In genomic region chr2:231604101-231604684, GRCh38 we compare ENCODE assay signal across 9 cellular contexts. TPM values are rescaled to one million over a fixed set of nuclear protein-coding genes. Genes with fewer than 3 reads are reported as not detected.
A peak's percentile ranks its signal among the peaks of the same experiment; 100 is the strongest.
DNase-seq lines count a peak whose midpoint lies in the region; ATAC-seq and TF ChIP-seq lines count a peak whose summit lies in the region.
"Had no signal": no experiment of that assay in that cellular context is flagged by ENCODE, and none has a peak within 500 bp of the region (broad histone marks: within the 10 kb centered on the region; RNA-seq: fewer than 3 reads in every experiment).

No MANE protein-coding gene starts in this region.

- H3K9me3 ChIP-seq in thoracic aorta, result no peaks in the 10 kb centered on the region

- peaks cover 12 to 49% of the 10 kb centered on the region in 2 donors for H3K4me1 ChIP-seq in thoracic aorta (ENCODE audit: control insufficient read depth in 1 of 2, low read depth in 2 of 2)

- CTCF ChIA-PET in RWPE1 (lab: Yijun Ruan, JAX), result interaction anchor here (0.6 kb wide), 1 partner anchor 34 kb away, joined by 4 read pairs; no protein-coding TSS in a partner anchor

- H3K36me3 ChIP-seq in thoracic aorta, result no peaks in the 10 kb centered on the region

- ATAC-seq in GM18868 (IDR thresholded peaks at IDR 0.05; ENCODE audit: unreplicated experiment) (peak; percentile 39), HG03066 (IDR thresholded peaks at IDR 0.05; ENCODE audit: low read depth, unreplicated experiment) (peak; percentile 32), memory B cell (ENCODE audit: low read depth) (peak; percentile 12), thoracic aorta (ENCODE audit: insufficient number of reproducible peaks, low FRiP score, low read depth) (no peak)

- no peaks in the 10 kb centered on the region for H3K27me3 Mint-ChIP-seq in memory B cell

- H3K9me3 Mint-ChIP-seq in memory B cell, result no peaks in the 10 kb centered on the region

- no peak for DNase-seq in AG10803 (ENCODE audit: low read depth)
- DNase-seq in RWPE1 (ENCODE audit: low spot score), result peak; percentile 36
- peak; percentile 56 to 90 (median 86) for DNase-seq in dorsolateral prefrontal cortex
- peak; percentile 68 to 77 for DNase-seq in memory B cell (ENCODE audit: low spot score in 2 of 2)
- DNase-seq in thoracic aorta (ENCODE audit: low spot score), result no peak
- DNase-seq in OCI-M2 (lab: John Stamatoyannopoulos, UW; ENCODE audit: unreplicated experiment), result no peak

- H3K4me1 Mint-ChIP-seq in memory B cell, result peaks cover 15% of the 10 kb centered on the region

- no peaks in the 10 kb centered on the region for H3K36me3 Mint-ChIP-seq in memory B cell

- intact Hi-C loops in dorsolateral prefrontal cortex (cut with DNase I), result loop anchor here (1.0 to 5.0 kb wide), 3 partner anchors 59 to 104 kb away; partner anchors contain the start of gene PTMA (in 2 of the 2)

- peak overlapping the region; percentile 82 for H3K4me3 Mint-ChIP-seq in memory B cell

- peak overlapping the region; percentile 97 for H3K27ac Mint-ChIP-seq in memory B cell

- H3K27me3 ChIP-seq in dorsolateral prefrontal cortex (no peaks in the 10 kb centered on the region), thoracic aorta (replicated peaks; ENCODE audit: insufficient read depth) (no peaks in the 10 kb centered on the region)

- H3K27ac ChIP-seq in RWPE1, result peak overlapping the region; percentile 91
- peak overlapping the region; percentile 96 to 100 (median 100) for H3K27ac ChIP-seq in dorsolateral prefrontal cortex
- H3K27ac ChIP-seq in thoracic aorta, result peak overlapping the region; percentile 92 to 99

- H3K4me3 ChIP-seq in AG10803 (ENCODE audit: low read length), result peak overlapping the region; percentile 66
- peak overlapping the region; percentile 37 to 71 (median 59) for H3K4me3 ChIP-seq in dorsolateral prefrontal cortex
- H3K4me3 ChIP-seq in thoracic aorta, result peak overlapping the region; percentile 70

- POLR2A ChIA-PET in RWPE1 (lab: Yijun Ruan, JAX; ENCODE audit: low non-redundant PET), result interaction anchor here (0.6 kb wide), 1 partner anchor 34 kb away, joined by 4 read pairs; no protein-coding TSS in a partner anchor

- TF ChIP-seq CTCF in AG10803 (conservative IDR thresholded peaks at IDR 0.05; ENCODE audit: low read length), result no peak
- TF ChIP-seq CTCF in RWPE1 (conservative IDR thresholded peaks at IDR 0.05; ENCODE audit: low read depth), result no peak
- peak in 11 of 56 donors; percentile 7 to 28 (median 15) for TF ChIP-seq CTCF in dorsolateral prefrontal cortex (IDR thresholded peaks at IDR 0.05 in 54 of 56, conservative IDR thresholded peaks at IDR 0.05 in 2 of 56; ENCODE audit: low read depth in 1 of 56, partially characterized antibody in 56 of 56)
- TF ChIP-seq CTCF in thoracic aorta (IDR thresholded peaks at IDR 0.05), result no peak

RNA-seq across cellular contexts. Expression of gene TEX44, which starts 11.5 kb away (rescaled TPM):
- total RNA-seq in dorsolateral prefrontal cortex (not detected), thoracic aorta (not detected)
- total RNA-seq: LHCN-M2 had no signal

Comparison
In these comparisons a context has a peak if more than half of its experiments do, and no peak if none do; other contexts are left out.
1. DNase-seq: peak in RWPE1 (single experiment), dorsolateral prefrontal cortex (10 of 10) and memory B cell (2 of 2); none in AG10803 (single experiment), thoracic aorta (single experiment) and OCI-M2 (single experiment).
2. Peak in every context shown above with its lines, with median percentiles within 50 percentile points of each other: H3K4me3 ChIP-seq and H3K27ac ChIP-seq.